ENCODE assay signal across 11 cellular contexts in genomic region chr1:39184354-39184818, GRCh38. TPM values are rescaled to one million over a fixed set of nuclear protein-coding genes. Genes with fewer than 3 reads are reported as not detected.
A peak's percentile ranks its signal among the peaks of the same experiment; 100 is the strongest.
DNase-seq lines count a peak whose midpoint lies in the region; ATAC-seq, FAIRE-seq and TF ChIP-seq lines count a peak whose summit lies in the region.
"Had no signal": no experiment of that assay in that cellular context is flagged by ENCODE, and none has a peak within 500 bp of the region (broad histone marks: within the 10 kb centered on the region; RNA-seq: fewer than 3 reads in every experiment).

No MANE protein-coding gene starts in this region.

- BruUV-seq in GM12878 (replicated peaks; lab: Mats Ljungman, UMichigan), result no TSS peak

- no peak for FAIRE-seq in GM12878 (lab: Jason Lieb, UNC)
- FAIRE-seq: D721Med, endometrium had no signal

- H3K4me1 ChIP-seq in right atrium auricular region, result peaks cover 0 to 16% of the 10 kb centered on the region in 2 donors
- H3K4me1 ChIP-seq in GM12878 (ENCODE audit: control insufficient read depth, insufficient read depth, low read length), result peaks cover 17% of the 10 kb centered on the region

- TF ChIP-seq EP300 in GM12878 (IDR thresholded peaks at IDR 0.05; ENCODE audit: borderline replicate concordance in 1 of 2, control insufficient read depth in 1 of 2, low read depth in 2 of 2, low read length in 2 of 2), result no peak

- TF ChIP-seq RAD21 in GM12878 (IDR thresholded peaks at IDR 0.05; ENCODE audit: insufficient read depth, low read depth, low read length), result no peak

- no peak overlapping the region for H2AFZ ChIP-seq in GM12878 (ENCODE audit: control insufficient read depth, low read depth, low read length)

- H3K27me3 Mint-ChIP-seq in mesothelial cell of epicardium (ENCODE audit: low read depth), result no peaks in the 10 kb centered on the region

- H3K9me3 Mint-ChIP-seq in mesothelial cell of epicardium, result peaks cover 7% of the 10 kb centered on the region

- DNase-seq in right atrium auricular region (ENCODE audit: low spot score), result no peak
- no peak for DNase-seq in Right ventricle myocardium superior
- DNase-seq in GM12878 (ENCODE audit: low read depth, low spot score), result no peak
- no peak for DNase-seq in mesothelial cell of epicardium (ENCODE audit: low spot score in 2 of 2, unreplicated experiment in 2 of 2)
- no peak for DNase-seq in AG08395 (ENCODE audit: low spot score)
- DNase-seq in NCI-H2029 (lab: John Stamatoyannopoulos, UW), result no peak
- no peak for DNase-seq in NCI-H748 treated with DMSO at 0.1 percent for 48 hours (lab: John Stamatoyannopoulos, UW)

- RAD21 ChIA-PET in GM12878 (lab: Charles Lee; ENCODE audit: unreplicated experiment), result interaction anchor here (0.7 to 12.8 kb wide), 11 partner anchors 8 to 227 kb away, joined by 3 to 304 read pairs (median 4); no protein-coding TSS in a partner anchor

- CTCF ChIA-PET in GM12878 (lab: Yijun Ruan, JAX), result interaction anchor here (0.8 to 14.8 kb wide), 15 partner anchors 9 to 226 kb away, joined by 3 to 918 read pairs (median 4); no protein-coding TSS in a partner anchor

- H3K27ac ChIP-seq in right atrium auricular region (peak overlapping the region; percentile 28 to 59), GM12878 (ENCODE audit: control insufficient read depth, insufficient read depth) (peak overlapping the region; percentile 1; the same call in 1 of the 2 replicates)

- H3K9me3 ChIP-seq in right atrium auricular region, result no peaks in the 10 kb centered on the region
- no peaks in the 10 kb centered on the region for H3K9me3 ChIP-seq in GM12878 (replicated peaks; ENCODE audit: control insufficient read depth, insufficient read depth, low read length)

- no peak for ATAC-seq in Right ventricle myocardium superior (ENCODE audit: poor library complexity)
- ATAC-seq in GM12878, result no peak
- ATAC-seq in GM18511 (IDR thresholded peaks at IDR 0.05; ENCODE audit: unreplicated experiment), result no peak

- 95% methylated on average over 3 of the region's 3 CpGs for WGBS in GM12878 (ENCODE audit: insufficient coverage, insufficient replicate concordance, low lambda C conversion rate, missing lambda C conversion rate)

- H3K27me3 ChIP-seq in right atrium auricular region (no peaks in the 10 kb centered on the region), GM12878 (replicated peaks in 1 of 2; ENCODE audit: control insufficient read depth in 2 of 2, insufficient read depth in 2 of 2, low read length in 1 of 2) (no peaks in the 10 kb centered on the region)

- TF ChIP-seq CTCF in right atrium auricular region (IDR thresholded peaks at IDR 0.05), result no peak
- no peak for TF ChIP-seq CTCF in GM12878 (IDR thresholded peaks at IDR 0.05 in 2 of 3, conservative IDR thresholded peaks at IDR 0.05 in 1 of 3; ENCODE audit: control insufficient read depth in 2 of 3, extremely low read depth in 1 of 3, insufficient read depth in 1 of 3, low read depth in 3 of 3, low read length in 3 of 3)
- no peak for TF ChIP-seq CTCF in mesothelial cell of epicardium (IDR thresholded peaks at IDR 0.05; ENCODE audit: unreplicated experiment)

- intact Hi-C loops in Right ventricle myocardium superior (cut with DNase I) (no loop called here), GM12878 (cut with micrococcal nuclease; ENCODE audit: unreplicated experiment) (no loop called here)

- H3K79me2 ChIP-seq in GM12878 (ENCODE audit: control insufficient read depth, insufficient read depth, low read length), result peaks cover 26% of the 10 kb centered on the region

- no peak overlapping the region for H3K4me3 ChIP-seq in right atrium auricular region
- no peak overlapping the region for H3K4me3 ChIP-seq in GM12878

- in situ Hi-C loops in GM12878 (cut with MboI), result no loop called here

- no peak overlapping the region for H3K4me2 ChIP-seq in GM12878 (ENCODE audit: control insufficient read depth, insufficient read depth)

- peaks cover 7% of the 10 kb centered on the region for H3K36me3 Mint-ChIP-seq in mesothelial cell of epicardium

- H3K27ac Mint-ChIP-seq in mesothelial cell of epicardium, result peak overlapping the region; percentile 63

- peaks cover 30% of the 10 kb centered on the region for H3K4me1 Mint-ChIP-seq in mesothelial cell of epicardium

- no peaks in the 10 kb centered on the region for H3K36me3 ChIP-seq in right atrium auricular region
- H3K36me3 ChIP-seq in GM12878 (ENCODE audit: control insufficient read depth in 2 of 2, insufficient read depth in 2 of 2, low read length in 1 of 2), result no peaks in the 10 kb centered on the region

- H4K20me1 ChIP-seq in GM12878 (ENCODE audit: control insufficient read depth, insufficient read depth), result no peaks in the 10 kb centered on the region

- no peak overlapping the region for H3K4me3 Mint-ChIP-seq in mesothelial cell of epicardium
- H3K4me3 Mint-ChIP-seq: neural crest cell had no signal

- H3K9ac ChIP-seq in GM12878 (ENCODE audit: control insufficient read depth, insufficient read depth, low read length), result no peak overlapping the region

- SMC1A ChIA-PET in GM12878 (lab: Charles Lee; ENCODE audit: uncharacterized antibody, unreplicated experiment), result interaction anchor here (0.5 to 12.1 kb wide), 12 partner anchors 9 to 873 kb away, joined by 3 to 149 read pairs (median 8); no protein-coding TSS in a partner anchor

- TF ChIP-seq POLR2A in GM12878 (IDR thresholded peaks at IDR 0.05; ENCODE audit: low read depth, low read length), result no peak

- POLR2A ChIA-PET in GM12878 (lab: Charles Lee), result interaction anchor here (0.6 to 1.6 kb wide), 4 partner anchors 9 to 88 kb away, joined by 3 to 6 read pairs (median 4); no protein-coding TSS in a partner anchor

TF ChIP-seq in GM12878, 131 proteins besides CTCF, POLR2A, EP300 and RAD21:
- TF ChIP-seq ZBTB33 (IDR thresholded peaks at IDR 0.05), result peak; percentile 53; the same call in 1 of the 2 replicates
- no peak for TF ChIP-seq BMI1 (IDR thresholded peaks at IDR 0.05; ENCODE audit: borderline replicate concordance)

RNA-seq across cellular contexts. Expression of gene MACF1, which starts 20.1 kb away (rescaled TPM):
- total RNA-seq in right atrium auricular region, result 100 to 1,000 TPM; 273 to 278 TPM
- total RNA-seq in Right ventricle myocardium superior, result 200 TPM
- total RNA-seq in GM12878 (2013; cell fraction: nucleolus; rRNA removed), result 1,323 and 1,410 TPM in 2 replicates
- 175 and 184 TPM in 2 replicates for total RNA-seq in GM12878 (2014; rRNA removed)
- 173 and 184 TPM in 2 replicates for total RNA-seq in GM12878 (2014; rRNA removed; fragmentation: Illumina TruSeq; extraction: Trizol)
- total RNA-seq in GM12878 (2021), result 192 and 201 TPM in 2 replicates
- 51.2 TPM for polyA plus RNA-seq in GM12878 (2011; ENCODE audit: low read depth)
- 49.5 and 55.6 TPM in 2 replicates for polyA plus RNA-seq in GM12878 (2011; rRNA removed)
- 27.5 and 30.2 TPM in 2 replicates for polyA plus RNA-seq in GM12878 (2011; cell fraction: cytosol; rRNA removed)
- 209 and 235 TPM in 2 replicates for polyA plus RNA-seq in GM12878 (2011; cell fraction: nucleus; rRNA removed)
- 68.9 and 74.7 TPM in 2 replicates for polyA plus RNA-seq in GM12878 (2012)
- 115 and 138 TPM in 2 replicates for polyA plus RNA-seq in GM12878 (2014; fragmentation: Illumina TruSeq; extraction: Trizol)
- polyA plus RNA-seq in GM12878 (2014; fragmentation: Nextera tagmentation; extraction: Ambion mirVana), result 10 to 100 TPM; 15.5 to 25.1 TPM
- 84.8 and 89.8 TPM in 2 replicates for polyA plus RNA-seq in GM12878 (2014; rRNA removed)
- 10 to 100 TPM; 55.7 to 64.0 TPM for polyA plus RNA-seq in GM12878 (2016; fragmentation: Nextera tagmentation; extraction: Ambion mirVana)
- polyA minus RNA-seq in GM12878 (2011; rRNA and poly(A)+ RNA removed), result 281 and 359 TPM in 2 replicates
- polyA minus RNA-seq in GM12878 (2011; cell fraction: cytosol; rRNA and poly(A)+ RNA removed), result 55.2 and 61.2 TPM in 2 replicates
- polyA minus RNA-seq in GM12878 (2011; cell fraction: nucleus; rRNA and poly(A)+ RNA removed), result 400 and 552 TPM in 2 replicates
- total RNA-seq in mesothelial cell of epicardium, result 282 to 301 TPM (median 283 TPM) in 3 replicates
